Comparison of ENCODE assay signal across 23 cellular contexts in genomic region chr4:5541154-5541553, GRCh38.
A peak's percentile ranks its signal among the peaks of the same experiment; 100 is the strongest.
DNase-seq lines count a peak whose midpoint lies in the region; ATAC-seq and TF ChIP-seq lines count a peak whose summit lies in the region.
"Had no signal": no experiment of that assay in that cellular context is flagged by ENCODE, and none has a peak within 500 bp of the region (broad histone marks: within the 10 kb centered on the region; RNA-seq: fewer than 3 reads in every experiment).

No MANE protein-coding gene starts in this region.

- H3K27ac ChIP-seq in esophagus muscularis mucosa (replicated peaks in 1 of 4), result no peak overlapping the region
- H3K27ac ChIP-seq: BLaER1 had no signal

- H3K4me3 Mint-ChIP-seq in neural crest cell, result no peak overlapping the region
- H3K4me3 Mint-ChIP-seq in osteocyte (ENCODE audit: unreplicated experiment), result no peak overlapping the region
- H3K4me3 Mint-ChIP-seq: CD14-positive monocyte; CD4-positive, alpha-beta memory T cell; CD4-positive, CD25-positive, alpha-beta regulatory T cell; CD8-positive, alpha-beta memory T cell had no signal

- H3K27me3 Mint-ChIP-seq in neural crest cell (ENCODE audit: low read depth) (no peaks in the 10 kb centered on the region), osteocyte (ENCODE audit: unreplicated experiment) (peaks cover 46% of the 10 kb centered on the region)
- H3K27me3 Mint-ChIP-seq: CD4-positive, alpha-beta memory T cell; CD4-positive, CD25-positive, alpha-beta regulatory T cell had no signal

- H3K9me3 Mint-ChIP-seq in neural crest cell (no peaks in the 10 kb centered on the region), osteocyte (ENCODE audit: unreplicated experiment) (no peaks in the 10 kb centered on the region)
- H3K9me3 Mint-ChIP-seq: CD14-positive monocyte had no signal

- no peaks in the 10 kb centered on the region for H3K27me3 ChIP-seq in esophagus muscularis mucosa
- H3K27me3 ChIP-seq: BLaER1 had no signal

- TF ChIP-seq CTCF in esophagus muscularis mucosa (IDR thresholded peaks at IDR 0.05) (no peak), neural crest cell (conservative IDR thresholded peaks at IDR 0.05) (no peak), osteocyte (IDR thresholded peaks at IDR 0.05) (no peak)

- no peak for TF ChIP-seq POLR2A in esophagus muscularis mucosa (IDR thresholded peaks at IDR 0.05; ENCODE audit: low read depth)

- no peaks in the 10 kb centered on the region for H3K36me3 ChIP-seq in esophagus muscularis mucosa
- H3K36me3 ChIP-seq: BE2C, BLaER1 had no signal

- no peaks in the 10 kb centered on the region for H3K4me1 ChIP-seq in esophagus muscularis mucosa
- H3K4me1 ChIP-seq: BE2C, BLaER1 had no signal

- no peaks in the 10 kb centered on the region for H3K36me3 Mint-ChIP-seq in neural crest cell (ENCODE audit: low read depth)
- H3K36me3 Mint-ChIP-seq in osteocyte (ENCODE audit: unreplicated experiment), result no peaks in the 10 kb centered on the region
- H3K36me3 Mint-ChIP-seq: CD14-positive monocyte; CD4-positive, alpha-beta memory T cell; CD4-positive, CD25-positive, alpha-beta regulatory T cell had no signal

- TF ChIP-seq EP300 in esophagus muscularis mucosa (IDR thresholded peaks at IDR 0.05), result no peak

- H3K27ac Mint-ChIP-seq in neural crest cell (ENCODE audit: unreplicated experiment) (peak overlapping the region; percentile 22), osteocyte (ENCODE audit: unreplicated experiment) (no peak overlapping the region)
- H3K27ac Mint-ChIP-seq: CD4-positive, alpha-beta memory T cell; CD4-positive, CD25-positive, alpha-beta regulatory T cell; CD8-positive, alpha-beta memory T cell had no signal

- DNase-seq in esophagus muscularis mucosa (ENCODE audit: extremely low spot score) (peak; percentile 53), neural crest cell (ENCODE audit: low read depth, low spot score) (no peak), osteocyte (ENCODE audit: extremely low spot score, unreplicated experiment) (peak; percentile 62)
- DNase-seq in activated T-cell treated with anti-CD3 and anti-CD28 coated beads, Interleukin-2, amount 50 U/mL, for 1 hour, result no peak
- DNase-seq: 8988T; ACHN; BE2C; C1 segment of cervical spinal cord; CD4-positive, alpha-beta memory T cell; CD4-positive, CD25-positive, alpha-beta regulatory T cell; CD8-positive, alpha-beta memory T cell; COR-L47; DMS 273 treated with DMSO at 0.1 percent for 48 hours; DMS153; DMS53; DMS79; DND-41; EL; GDM1 had no signal

- peaks cover 17% of the 10 kb centered on the region for H3K4me1 Mint-ChIP-seq in neural crest cell
- H3K4me1 Mint-ChIP-seq in osteocyte (ENCODE audit: unreplicated experiment), result no peaks in the 10 kb centered on the region
- H3K4me1 Mint-ChIP-seq: CD14-positive monocyte; CD4-positive, alpha-beta memory T cell; CD4-positive, CD25-positive, alpha-beta regulatory T cell; CD8-positive, alpha-beta memory T cell had no signal

- 83% methylated on average over 10 of the region's 10 CpGs for WGBS in esophagus muscularis mucosa

- intact Hi-C loops in esophagus muscularis mucosa (cut with DNase I), result no loop called here

- no peak overlapping the region for H3K4me3 ChIP-seq in esophagus muscularis mucosa
- H3K4me3 ChIP-seq: BLaER1, GM12878 had no signal

- no peak for ATAC-seq in HG03378 (IDR thresholded peaks at IDR 0.05; ENCODE audit: unreplicated experiment)
- ATAC-seq: GM12878 had no signal

- H3K9me3 ChIP-seq in esophagus muscularis mucosa, result no peaks in the 10 kb centered on the region
- H3K9me3 ChIP-seq: BE2C, BLaER1 had no signal

Comparison
In these comparisons a context has a peak if more than half of its experiments do, and no peak if none do; other contexts are left out.
1. DNase-seq: peak in esophagus muscularis mucosa (single experiment) and osteocyte (single experiment); none in neural crest cell (single experiment) and activated T-cell treated with anti-CD3 and anti-CD28 coated beads, Interleukin-2, amount 50 U/mL, for 1 hour (single experiment).